In genomic region chr4:107468812-107469211, GRCh38 we compare ENCODE assay signal across 22 cellular contexts.
DNase-seq lines count a peak whose midpoint lies in the region; ATAC-seq and TF ChIP-seq lines count a peak whose summit lies in the region.
"Had no signal": no experiment of that assay in that cellular context is flagged by ENCODE, and none has a peak within 500 bp of the region (broad histone marks: within the 10 kb centered on the region; RNA-seq: fewer than 3 reads in every experiment).

No MANE protein-coding gene starts in this region.

- H3K36me3 ChIP-seq in lung (ENCODE audit: control insufficient read depth in 2 of 2, insufficient read depth in 2 of 2, low read length in 2 of 2): no peaks in the 10 kb centered on the region
- H3K36me3 ChIP-seq: sigmoid colon had no signal

- DNase-seq in NAMALWA (ENCODE audit: low spot score) (peak; percentile 5), lung (ENCODE audit: low spot score) (no peak), C1 segment of cervical spinal cord (lab: John Stamatoyannopoulos, UW) (no peak)
- DNase-seq in T-helper 2 cell treated with Interferon-gamma antibody and Interleukin-4, amounts not matched to agents 5 μg/mL and 100 μg/mL, for 36 hours (ENCODE audit: low spot score): no peak
- no peak for DNase-seq in activated CD4-positive, alpha-beta memory T cell treated with anti-CD3 and anti-CD28 coated beads, Interleukin-2, amount 10 ng/mL, durations not matched to agents 7 days and 5 days
- DNase-seq: activated CD4-positive, alpha-beta T cell treated with anti-CD3 and anti-CD28 coated beads for 1 hour; activated CD8-positive, alpha-beta memory T cell treated with anti-CD3 and anti-CD28 coated beads for 24 hours; activated naive CD4-positive, alpha-beta T cell treated with anti-CD3 and anti-CD28 coated beads, Interleukin-2, amount 50 U/mL, for 16 hours; activated T-cell treated with anti-CD3 and anti-CD28 coated beads, Interleukin-2, amount 50 U/mL, for 4 hours; aorta; CD4-positive, alpha-beta T cell; DMS153; dorsolateral prefrontal cortex; GF-D8; NCI-H1417 treated with DMSO at 0.1 percent for 48 hours; nephron progenitor cell; sigmoid colon had no signal

- POLR2A ChIA-PET in activated CD4-positive, alpha-beta memory T cell treated with anti-CD3 and anti-CD28 coated beads, Interleukin-2, amount 10 ng/mL, durations not matched to agents 7 days and 5 days (lab: Charles Lee): no interaction called here

- no peak overlapping the region for H3K27ac ChIP-seq in lung (ENCODE audit: low read depth in 1 of 2, low read length in 1 of 2)
- H3K27ac ChIP-seq: dorsolateral prefrontal cortex, sigmoid colon had no signal

- no peak overlapping the region for H3K27ac Mint-ChIP-seq in T-helper 2 cell treated with Interferon-gamma antibody and Interleukin-4, amounts not matched to agents 5 μg/mL and 100 μg/mL, for 36 hours
- no peak overlapping the region for H3K27ac Mint-ChIP-seq in activated CD4-positive, alpha-beta memory T cell treated with anti-CD3 and anti-CD28 coated beads, Interleukin-2, amount 10 ng/mL, durations not matched to agents 7 days and 5 days
- H3K27ac Mint-ChIP-seq: CD4-positive, alpha-beta T cell had no signal

- H3K4me3 Mint-ChIP-seq in T-helper 2 cell treated with Interferon-gamma antibody and Interleukin-4, amounts not matched to agents 5 μg/mL and 100 μg/mL, for 36 hours: no peak overlapping the region
- H3K4me3 Mint-ChIP-seq in activated CD4-positive, alpha-beta memory T cell treated with anti-CD3 and anti-CD28 coated beads, Interleukin-2, amount 10 ng/mL, durations not matched to agents 7 days and 5 days: no peak overlapping the region
- H3K4me3 Mint-ChIP-seq: activated T-cell treated with anti-CD3 and anti-CD28 coated beads, Interleukin-2, amount 50 U/mL, for 4 hours; CD4-positive, alpha-beta T cell; central memory CD8-positive, alpha-beta T cell; nephron progenitor cell had no signal

- H3K4me3 ChIP-seq in lung: no peak overlapping the region
- H3K4me3 ChIP-seq: dorsolateral prefrontal cortex, GM12878, sigmoid colon had no signal

- H3K4me1 Mint-ChIP-seq in T-helper 2 cell treated with Interferon-gamma antibody and Interleukin-4, amounts not matched to agents 5 μg/mL and 100 μg/mL, for 36 hours (ENCODE audit: low read depth): no peaks in the 10 kb centered on the region
- H3K4me1 Mint-ChIP-seq in activated CD4-positive, alpha-beta memory T cell treated with anti-CD3 and anti-CD28 coated beads, Interleukin-2, amount 10 ng/mL, durations not matched to agents 7 days and 5 days: no peaks in the 10 kb centered on the region
- H3K4me1 Mint-ChIP-seq: central memory CD8-positive, alpha-beta T cell; nephron progenitor cell had no signal

- 40 to 84% methylated on average over 3 of the region's 3 CpGs for WGBS in lung, 2 donors

- peak; percentile 88 for ATAC-seq in GM18520 (IDR thresholded peaks at IDR 0.05; ENCODE audit: unreplicated experiment)
- ATAC-seq in GM21723 (IDR thresholded peaks at IDR 0.05; ENCODE audit: unreplicated experiment): peak; percentile 83
- ATAC-seq in lung (ENCODE audit: insufficient read depth, low FRiP score): peak; percentile 55
- ATAC-seq: activated T-cell treated with anti-CD3 and anti-CD28 coated beads, Interleukin-2, amount 50 U/mL, for 4 hours; GM12878; Right ventricle myocardium inferior had no signal

- H3K9me3 Mint-ChIP-seq in T-helper 2 cell treated with Interferon-gamma antibody and Interleukin-4, amounts not matched to agents 5 μg/mL and 100 μg/mL, for 36 hours: no peaks in the 10 kb centered on the region
- no peaks in the 10 kb centered on the region for H3K9me3 Mint-ChIP-seq in activated CD4-positive, alpha-beta memory T cell treated with anti-CD3 and anti-CD28 coated beads, Interleukin-2, amount 10 ng/mL, durations not matched to agents 7 days and 5 days
- H3K9me3 Mint-ChIP-seq: activated T-cell treated with anti-CD3 and anti-CD28 coated beads, Interleukin-2, amount 50 U/mL, for 4 hours; CD4-positive, alpha-beta T cell; nephron progenitor cell had no signal

- no peaks in the 10 kb centered on the region for H3K27me3 ChIP-seq in lung (ENCODE audit: control insufficient read depth, insufficient read depth)
- H3K27me3 ChIP-seq: dorsolateral prefrontal cortex, sigmoid colon had no signal

- TF ChIP-seq CTCF in lung (IDR thresholded peaks at IDR 0.05; ENCODE audit: control extremely low read depth, extremely low read depth): no peak

- CTCF ChIA-PET in activated CD4-positive, alpha-beta memory T cell treated with anti-CD3 and anti-CD28 coated beads, Interleukin-2, amount 10 ng/mL, durations not matched to agents 7 days and 5 days (lab: Charles Lee): no interaction called here

- peaks cover 3% of the 10 kb centered on the region for H3K27me3 Mint-ChIP-seq in T-helper 2 cell treated with Interferon-gamma antibody and Interleukin-4, amounts not matched to agents 5 μg/mL and 100 μg/mL, for 36 hours (ENCODE audit: low read depth)
- H3K27me3 Mint-ChIP-seq in activated CD4-positive, alpha-beta memory T cell treated with anti-CD3 and anti-CD28 coated beads, Interleukin-2, amount 10 ng/mL, durations not matched to agents 7 days and 5 days: no peaks in the 10 kb centered on the region
- H3K27me3 Mint-ChIP-seq: central memory CD8-positive, alpha-beta T cell had no signal

- no peaks in the 10 kb centered on the region for H3K4me1 ChIP-seq in lung (ENCODE audit: control insufficient read depth in 2 of 2, insufficient read depth in 2 of 2, low read length in 2 of 2)
- H3K4me1 ChIP-seq: sigmoid colon had no signal

- H3K36me3 Mint-ChIP-seq in T-helper 2 cell treated with Interferon-gamma antibody and Interleukin-4, amounts not matched to agents 5 μg/mL and 100 μg/mL, for 36 hours (ENCODE audit: low read depth): no peaks in the 10 kb centered on the region
- no peaks in the 10 kb centered on the region for H3K36me3 Mint-ChIP-seq in activated CD4-positive, alpha-beta memory T cell treated with anti-CD3 and anti-CD28 coated beads, Interleukin-2, amount 10 ng/mL, durations not matched to agents 7 days and 5 days (ENCODE audit: low read depth)

- H3K9me3 ChIP-seq in lung (ENCODE audit: control insufficient read depth in 2 of 2, insufficient read depth in 1 of 2, low read length in 1 of 2): peaks cover 0 to 1% of the 10 kb centered on the region in 2 donors
- H3K9me3 ChIP-seq: sigmoid colon had no signal
